Comparison of ENCODE assay signal across 34 cellular contexts in genomic region chr5:97208714-97209113, GRCh38.
"Had no signal": no experiment of that assay in that cellular context is flagged by ENCODE, and none has a peak within 500 bp of the region (broad histone marks: within the 10 kb centered on the region; RNA-seq: fewer than 3 reads in every experiment).

No MANE protein-coding gene starts in this region.

- H3K9me3 ChIP-seq: adrenal gland, body of pancreas had no signal

- H3K36me3 ChIP-seq: adrenal gland, brain microvascular endothelial cell, breast epithelium had no signal

- H3K27ac ChIP-seq: adrenal gland, body of pancreas, brain microvascular endothelial cell, breast epithelium, VCaP had no signal

- ATAC-seq: activated CD8-positive, alpha-beta T cell treated with anti-CD3 and anti-CD28 coated beads for 36 hours; activated naive CD4-positive, alpha-beta T cell treated with anti-CD3 and anti-CD28 coated beads, Interleukin-2, amount 50 U/mL, for 72 hours; activated T-cell treated with anti-CD3 and anti-CD28 coated beads, Interleukin-2, amount 50 U/mL, for 4 hours; activated T-cell treated with anti-CD3 and anti-CD28 coated beads, Interleukin-2, amount 50 U/mL, for 72 hours; activated T-helper 17 cell treated with anti-CD3 and anti-CD28 coated beads, Interleukin-2, amount 50 U/mL, for 72 hours; body of pancreas had no signal

- H3K27ac Mint-ChIP-seq: activated B cell treated with CpG ODN at 0.5 μM for 24 hours; activated CD4-positive, alpha-beta memory T cell treated with anti-CD3 and anti-CD28 coated beads for 36 hours; activated CD4-positive, alpha-beta T cell treated with anti-CD3 and anti-CD28 coated beads, Interleukin-2, amount 10 ng/mL, durations not matched to agents 24 days and 14 days; activated CD8-positive, alpha-beta T cell treated with anti-CD3 and anti-CD28 coated beads for 36 hours; activated naive CD4-positive, alpha-beta T cell treated with anti-CD3 and anti-CD28 coated beads for 36 hours; activated naive CD4-positive, alpha-beta T cell treated with anti-CD3 and anti-CD28 coated beads, Interleukin-2, amount 50 U/mL, for 72 hours; activated naive CD8-positive, alpha-beta T cell treated with anti-CD3 and anti-CD28 coated beads for 36 hours; activated T-cell treated with anti-CD3 and anti-CD28 coated beads, Interleukin-2, amount 50 U/mL, for 72 hours; activated T-helper 1 cell treated with anti-CD3 and anti-CD28 coated beads, Interleukin-12 subunit alpha, Interleukin-12 subunit beta, Interleukin-2, Interleukin-4 antibody, amounts not matched to agents 30 ng/mL and 10 ng/mL and 1 ng/mL, durations not matched to agents 14 hours and 24 hours and 36 hours; activated T-helper 17 cell treated with anti-CD3 and anti-CD28 coated beads, Interleukin-2, amount 50 U/mL, for 72 hours; T-helper 1 cell treated with Interleukin-12 subunit alpha and Interleukin-12 subunit beta and Interleukin-4 antibody, amounts not matched to agents 30 μg/mL and 1 μg/mL, for 36 hours; T-helper 2 cell treated with Interferon-gamma antibody and Interleukin-4, amounts not matched to agents 5 μg/mL and 100 μg/mL, for 36 hours had no signal

- H3K4me3 Mint-ChIP-seq: activated B cell treated with CpG ODN at 0.5 μM for 24 hours; activated CD4-positive, alpha-beta memory T cell treated with anti-CD3 and anti-CD28 coated beads for 36 hours; activated CD4-positive, alpha-beta T cell treated with anti-CD3 and anti-CD28 coated beads, Interleukin-2, amount 10 ng/mL, durations not matched to agents 24 days and 14 days; activated CD8-positive, alpha-beta T cell treated with anti-CD3 and anti-CD28 coated beads for 36 hours; activated naive CD4-positive, alpha-beta T cell treated with anti-CD3 and anti-CD28 coated beads for 36 hours; activated naive CD8-positive, alpha-beta T cell treated with anti-CD3 and anti-CD28 coated beads for 36 hours; activated T-cell treated with anti-CD3 and anti-CD28 coated beads, Interleukin-2, amount 50 U/mL, for 4 hours; activated T-cell treated with anti-CD3 and anti-CD28 coated beads, Interleukin-2, amount 50 U/mL, for 72 hours; activated T-helper 1 cell treated with anti-CD3 and anti-CD28 coated beads, Interleukin-12 subunit alpha, Interleukin-12 subunit beta, Interleukin-2, Interleukin-4 antibody, amounts not matched to agents 30 ng/mL and 10 ng/mL and 1 ng/mL, durations not matched to agents 14 hours and 24 hours and 36 hours; activated T-helper 17 cell treated with anti-CD3 and anti-CD28 coated beads, Interleukin-2, amount 50 U/mL, for 72 hours; T-helper 1 cell treated with Interleukin-12 subunit alpha and Interleukin-12 subunit beta and Interleukin-4 antibody, amounts not matched to agents 30 μg/mL and 1 μg/mL, for 36 hours; T-helper 2 cell treated with Interferon-gamma antibody and Interleukin-4, amounts not matched to agents 5 μg/mL and 100 μg/mL, for 36 hours had no signal

- DNase-seq: activated B cell treated with CpG ODN at 0.5 μM for 24 hours; activated CD4-positive, alpha-beta memory T cell treated with anti-CD3 and anti-CD28 coated beads for 36 hours; activated CD4-positive, alpha-beta T cell treated with anti-CD3 and anti-CD28 coated beads for 4 hours; activated CD4-positive, alpha-beta T cell treated with anti-CD3 and anti-CD28 coated beads, Interleukin-2, amount 10 ng/mL, durations not matched to agents 24 days and 14 days; activated CD4-positive, alpha-beta T cell treated with anti-CD3 and anti-CD28 coated beads, Interleukin-2, amount 50 U/mL, for 1 hour; activated CD4-positive, alpha-beta T cell treated with anti-CD3 and anti-CD28 coated beads, Interleukin-2, amount 50 U/mL, for 4 hours; activated CD4-positive, CD25-positive, alpha-beta regulatory T cell treated with anti-CD3 and anti-CD28 coated beads, Interleukin-2, amount 50 U/mL, for 72 hours; activated CD8-positive, alpha-beta memory T cell treated with anti-CD3 and anti-CD28 coated beads, Interleukin-2, amount 50 U/mL, for 4 hours; activated CD8-positive, alpha-beta T cell treated with anti-CD3 and anti-CD28 coated beads for 36 hours; activated effector memory CD4-positive, alpha-beta T cell treated with anti-CD3 and anti-CD28 coated beads, Interleukin-2, amount 50 U/mL, for 16 hours; activated gamma-delta T cell treated with Interleukin-2 at 50 U/mL for 16 hours; activated naive CD4-positive, alpha-beta T cell; activated naive CD4-positive, alpha-beta T cell treated with anti-CD3 and anti-CD28 coated beads for 36 hours; activated naive CD4-positive, alpha-beta T cell treated with anti-CD3 and anti-CD28 coated beads, Interleukin-2, amount 50 U/mL, for 16 hours; activated naive CD8-positive, alpha-beta T cell treated with anti-CD3 and anti-CD28 coated beads for 36 hours; activated T-cell treated with anti-CD3 and anti-CD28 coated beads for 4 hours; activated T-cell treated with anti-CD3 and anti-CD28 coated beads, Interleukin-2, amount 50 U/mL, for 1 hour; activated T-cell treated with anti-CD3 and anti-CD28 coated beads, Interleukin-2, amount 50 U/mL, for 4 hours; activated T-cell treated with anti-CD3 and anti-CD28 coated beads, Interleukin-2, amount 50 U/mL, for 72 hours; adrenal gland; amniotic stem cell; aorta; body of pancreas; brain microvascular endothelial cell; central memory CD4-positive, alpha-beta T cell; T-helper 2 cell; T-helper 9 cell had no signal

- H3K9me3 Mint-ChIP-seq: activated T-helper 1 cell treated with anti-CD3 and anti-CD28 coated beads, Interleukin-12 subunit alpha, Interleukin-12 subunit beta, Interleukin-2, Interleukin-4 antibody, amounts not matched to agents 30 ng/mL and 10 ng/mL and 1 ng/mL, durations not matched to agents 14 hours and 24 hours and 36 hours had no signal

- H3K4me3 ChIP-seq: adrenal gland, body of pancreas, breast epithelium had no signal

- H3K27me3 ChIP-seq: adrenal gland, body of pancreas, brain microvascular endothelial cell, breast epithelium had no signal

- H3K4me1 Mint-ChIP-seq: activated B cell treated with CpG ODN at 0.5 μM for 24 hours; activated CD4-positive, alpha-beta T cell treated with anti-CD3 and anti-CD28 coated beads, Interleukin-2, amount 10 ng/mL, durations not matched to agents 24 days and 14 days; activated naive CD8-positive, alpha-beta T cell treated with anti-CD3 and anti-CD28 coated beads for 36 hours; activated T-helper 17 cell treated with anti-CD3 and anti-CD28 coated beads, Interleukin-2, amount 50 U/mL, for 72 hours had no signal

- H3K4me1 ChIP-seq: adrenal gland, body of pancreas, breast epithelium had no signal
